9 cellular contexts compared by ENCODE assay signal in genomic region chr7:93165447-93165846, GRCh38. TPM values are rescaled to one million over a fixed set of nuclear protein-coding genes. Genes with fewer than 3 reads are reported as not detected.
DNase-seq lines count a peak whose midpoint lies in the region; ATAC-seq and TF ChIP-seq lines count a peak whose summit lies in the region.
"Had no signal": no experiment of that assay in that cellular context is flagged by ENCODE, and none has a peak within 500 bp of the region (broad histone marks: within the 10 kb centered on the region; RNA-seq: fewer than 3 reads in every experiment).

No MANE protein-coding gene starts in this region.

- H3K4me2 ChIP-seq in GM23248 (ENCODE audit: unreplicated experiment): peak overlapping the region; percentile 17

- H3K27me3 ChIP-seq in GM23248 (replicated peaks; ENCODE audit: insufficient read depth): no peaks in the 10 kb centered on the region
- H3K27me3 ChIP-seq in lower lobe of right lung (ENCODE audit: low read depth): no peaks in the 10 kb centered on the region

- ATAC-seq in GM18873 (IDR thresholded peaks at IDR 0.05; ENCODE audit: low FRiP score, unreplicated experiment) (peak; percentile 99), HG03520 (IDR thresholded peaks at IDR 0.05; ENCODE audit: unreplicated experiment) (peak; percentile 99), lower lobe of right lung (no peak)

- no peak overlapping the region for H3K9ac ChIP-seq in GM23248

- H2AFZ ChIP-seq in GM23248: peak overlapping the region; percentile 65

- no peaks in the 10 kb centered on the region for H3K36me3 ChIP-seq in GM23248 (ENCODE audit: low read depth)
- no peaks in the 10 kb centered on the region for H3K36me3 ChIP-seq in lower lobe of right lung

- intact Hi-C loops in lower lobe of right lung (cut with DNase I): no loop called here

- H4K20me1 ChIP-seq in GM23248 (ENCODE audit: insufficient read depth): no peaks in the 10 kb centered on the region

- TF ChIP-seq CTCF in lower lobe of right lung (IDR thresholded peaks at IDR 0.05): no peak

- no peaks in the 10 kb centered on the region for H3K9me2 ChIP-seq in GM23248 (ENCODE audit: insufficient read depth)

- in situ Hi-C loops in GM23248 (cut with MboI): no loop called here

- H3K27ac ChIP-seq in GM23248: no peak overlapping the region
- H3K27ac ChIP-seq in lower lobe of right lung: no peak overlapping the region

- WGBS in GM23248 (ENCODE audit: low coverage in 1 of 2, low lambda C conversion rate in 2 of 2, missing lambda C conversion rate in 2 of 2), 2 experiments: 57 to 59% methylated on average over 1 of the region's 1 CpG

- H3K9me3 ChIP-seq in GM23248 (ENCODE audit: low read depth): no peaks in the 10 kb centered on the region
- no peaks in the 10 kb centered on the region for H3K9me3 ChIP-seq in lower lobe of right lung

- H3K79me2 ChIP-seq in GM23248 (ENCODE audit: insufficient read depth): no peaks in the 10 kb centered on the region

- H3K4me1 ChIP-seq in GM23248 (ENCODE audit: insufficient read depth) (no peaks in the 10 kb centered on the region), lower lobe of right lung (no peaks in the 10 kb centered on the region)

- no peaks in the 10 kb centered on the region for H3F3A ChIP-seq in GM23248 (ENCODE audit: insufficient read depth)

- H3K4me3 ChIP-seq in GM23248 (0 out of 2 replicates have a peak overlapping the region, but pooled peaks have one; percentile 3), lower lobe of right lung (peak overlapping the region; percentile 18)

- DNase-seq in GM23248 (no peak), lower lobe of right lung (no peak), retina (no peak), C1 segment of cervical spinal cord (lab: John Stamatoyannopoulos, UW) (no peak), middle frontal gyrus (ENCODE audit: extremely low spot score, low spot score) (no peak)
- no peak for DNase-seq in activated naive CD4-positive, alpha-beta T cell treated with anti-CD3 and anti-CD28 coated beads, Interleukin-2, amount 50 U/mL, for 16 hours
- DNase-seq: NCI-H446 had no signal

RNA-seq across cellular contexts. Expression of gene SAMD9L, which starts 17.3 kb away (rescaled TPM):
- 11.0 and 17.0 TPM in 2 replicates for total RNA-seq in GM23248 (2014; rRNA removed; shearing (Covaris generic))
- 18.5 and 19.9 TPM in 2 replicates for polyA plus RNA-seq in GM23248 (2016; fragmentation: Nextera tagmentation; extraction: Ambion mirVana)
- total RNA-seq in lower lobe of right lung: 64.4 TPM

RNA-seq across cellular contexts. Expression of gene SAMD9, which starts 47.7 kb away (rescaled TPM):
- total RNA-seq in GM23248 (2014; rRNA removed; shearing (Covaris generic)): 26.2 and 31.2 TPM in 2 replicates
- polyA plus RNA-seq in GM23248 (2016; fragmentation: Nextera tagmentation; extraction: Ambion mirVana): 14.1 and 15.3 TPM in 2 replicates
- 24.3 TPM for total RNA-seq in lower lobe of right lung

Comparison
In these comparisons a context has a peak if more than half of its experiments do, and no peak if none do; other contexts are left out.
1. ATAC-seq: peak in GM18873 (single experiment) and HG03520 (single experiment); none in lower lobe of right lung (0 of 2).